ENCODE assay signal across 1 cellular context in the genomic region with DNA sequence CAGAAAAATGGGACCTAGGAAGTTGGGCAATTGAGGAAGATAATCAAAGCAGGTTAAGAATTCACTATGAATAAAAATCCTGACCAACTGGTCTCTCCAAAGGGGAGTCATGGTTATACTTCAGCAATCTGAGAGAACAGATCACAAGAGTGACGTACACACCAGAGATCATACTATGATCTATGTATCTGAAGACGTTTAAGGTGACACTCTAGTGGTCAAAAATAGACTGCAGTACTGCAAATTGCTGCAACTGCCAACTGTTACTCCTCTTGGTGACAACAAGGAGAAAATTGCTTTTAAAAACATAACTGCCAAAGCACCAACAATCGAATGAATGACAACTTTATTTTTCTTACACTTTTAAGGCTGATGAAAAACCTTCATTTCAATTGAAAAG.
TF ChIP-seq lines count a peak whose summit lies in the region.

No MANE protein-coding gene starts in this region.

TF ChIP-seq in liver, 16 proteins besides CTCF, POLR2A, EP300 and RAD21 (continued from another document):
- TF ChIP-seq, protein P1, sequence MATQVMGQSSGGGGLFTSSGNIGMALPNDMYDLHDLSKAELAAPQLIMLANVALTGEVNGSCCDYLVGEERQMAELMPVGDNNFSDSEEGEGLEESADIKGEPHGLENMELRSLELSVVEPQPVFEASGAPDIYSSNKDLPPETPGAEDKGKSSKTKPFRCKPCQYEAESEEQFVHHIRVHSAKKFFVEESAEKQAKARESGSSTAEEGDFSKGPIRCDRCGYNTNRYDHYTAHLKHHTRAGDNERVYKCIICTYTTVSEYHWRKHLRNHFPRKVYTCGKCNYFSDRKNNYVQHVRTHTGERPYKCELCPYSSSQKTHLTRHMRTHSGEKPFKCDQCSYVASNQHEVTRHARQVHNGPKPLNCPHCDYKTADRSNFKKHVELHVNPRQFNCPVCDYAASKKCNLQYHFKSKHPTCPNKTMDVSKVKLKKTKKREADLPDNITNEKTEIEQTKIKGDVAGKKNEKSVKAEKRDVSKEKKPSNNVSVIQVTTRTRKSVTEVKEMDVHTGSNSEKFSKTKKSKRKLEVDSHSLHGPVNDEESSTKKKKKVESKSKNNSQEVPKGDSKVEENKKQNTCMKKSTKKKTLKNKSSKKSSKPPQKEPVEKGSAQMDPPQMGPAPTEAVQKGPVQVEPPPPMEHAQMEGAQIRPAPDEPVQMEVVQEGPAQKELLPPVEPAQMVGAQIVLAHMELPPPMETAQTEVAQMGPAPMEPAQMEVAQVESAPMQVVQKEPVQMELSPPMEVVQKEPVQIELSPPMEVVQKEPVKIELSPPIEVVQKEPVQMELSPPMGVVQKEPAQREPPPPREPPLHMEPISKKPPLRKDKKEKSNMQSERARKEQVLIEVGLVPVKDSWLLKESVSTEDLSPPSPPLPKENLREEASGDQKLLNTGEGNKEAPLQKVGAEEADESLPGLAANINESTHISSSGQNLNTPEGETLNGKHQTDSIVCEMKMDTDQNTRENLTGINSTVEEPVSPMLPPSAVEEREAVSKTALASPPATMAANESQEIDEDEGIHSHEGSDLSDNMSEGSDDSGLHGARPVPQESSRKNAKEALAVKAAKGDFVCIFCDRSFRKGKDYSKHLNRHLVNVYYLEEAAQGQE (IDR thresholded peaks at IDR 0.05) = no peak
- TF ChIP-seq YY1 (IDR thresholded peaks at IDR 0.05) = no peak
- TF ChIP-seq NR2F2 (IDR thresholded peaks at IDR 0.05) = no peak
- no peak for TF ChIP-seq SP1 (IDR thresholded peaks at IDR 0.05)
